In the genomic region with DNA sequence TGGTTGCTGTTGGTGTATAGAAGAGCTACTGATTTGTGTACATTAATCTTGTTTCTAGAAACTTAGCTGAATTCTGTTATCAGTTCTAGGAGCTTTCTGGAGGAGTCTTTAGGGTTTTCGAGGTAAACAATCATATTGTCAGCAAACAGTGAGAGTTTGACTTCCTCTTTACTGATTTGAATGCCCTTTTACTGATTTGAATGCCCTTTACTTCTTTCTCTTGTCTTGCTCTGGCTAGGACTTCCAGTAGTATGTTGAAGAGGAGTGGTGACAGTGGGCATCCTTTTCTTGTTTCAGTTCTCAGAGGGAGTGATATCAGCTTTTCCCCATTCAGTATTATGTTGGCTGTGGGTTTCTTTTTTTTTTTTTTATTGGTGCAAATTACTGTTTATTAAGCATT, we compare ENCODE assay signal across 4 cellular contexts. TPM values are rescaled to one million over a fixed set of nuclear protein-coding genes. Genes with fewer than 3 reads are reported as not detected.
A peak's percentile ranks its signal among the peaks of the same experiment; 100 is the strongest.
DNase-seq lines count a peak whose midpoint lies in the region; ATAC-seq, FAIRE-seq and TF ChIP-seq lines count a peak whose summit lies in the region.
"Not testable (repeated sequence)": the region's sequence is repeated elsewhere in the genome, so short reads cannot be mapped to it uniquely, and the experiment has no call there.

No MANE protein-coding gene starts in this region.

- H3K4me3 Mint-ChIP-seq in stimulated activated memory B cell treated with anti-CD40 and anti-IgM and Interleukin-4, amounts not matched to agents 10 μg/mL and 1 μg/mL and 100 μg/mL, for 72 hours; stimulated activated naive B cell treated with anti-CD40 and anti-IgM and Interleukin-4, amounts not matched to agents 10 μg/mL and 1 μg/mL and 100 μg/mL, for 72 hours: not testable (repeated sequence)

- not testable (repeated sequence) for H3K27ac Mint-ChIP-seq in stimulated activated memory B cell treated with anti-CD40 and anti-IgM and Interleukin-4, amounts not matched to agents 10 μg/mL and 1 μg/mL and 100 μg/mL, for 72 hours
- H3K27ac Mint-ChIP-seq in stimulated activated naive B cell treated with anti-CD40 and anti-IgM and Interleukin-4, amounts not matched to agents 10 μg/mL and 1 μg/mL and 100 μg/mL, for 72 hours = peak overlapping the region; percentile 32

- ATAC-seq in stimulated activated memory B cell treated with anti-CD40 and anti-IgM and Interleukin-4, amounts not matched to agents 10 μg/mL and 1 μg/mL and 100 μg/mL, for 72 hours = peak; percentile 64
- ATAC-seq in stimulated activated naive B cell treated with anti-CD40 and anti-IgM and Interleukin-4, amounts not matched to agents 10 μg/mL and 1 μg/mL and 100 μg/mL, for 72 hours (replicated peaks) = peak; percentile 46 to 68

- DNase-seq in CD1c-positive myeloid dendritic cell (ENCODE audit: extremely low spot score) = peak; percentile 12
- not testable (repeated sequence) for DNase-seq in GM12891 (ENCODE audit: insufficient read length, low spot score); stimulated activated naive B cell treated with anti-CD40 and anti-IgM and Interleukin-4, amounts not matched to agents 10 μg/mL and 1 μg/mL and 100 μg/mL, for 72 hours

- H3K9me3 Mint-ChIP-seq in stimulated activated memory B cell treated with anti-CD40 and anti-IgM and Interleukin-4, amounts not matched to agents 10 μg/mL and 1 μg/mL and 100 μg/mL, for 72 hours; stimulated activated naive B cell treated with anti-CD40 and anti-IgM and Interleukin-4, amounts not matched to agents 10 μg/mL and 1 μg/mL and 100 μg/mL, for 72 hours: not testable (repeated sequence)

- H3K4me1 Mint-ChIP-seq in stimulated activated memory B cell treated with anti-CD40 and anti-IgM and Interleukin-4, amounts not matched to agents 10 μg/mL and 1 μg/mL and 100 μg/mL, for 72 hours = not testable (repeated sequence)
- H3K4me1 Mint-ChIP-seq in stimulated activated naive B cell treated with anti-CD40 and anti-IgM and Interleukin-4, amounts not matched to agents 10 μg/mL and 1 μg/mL and 100 μg/mL, for 72 hours = peaks cover 6 to 12% of the 10 kb centered on the region in 2 donors

- H3K27me3 Mint-ChIP-seq in stimulated activated memory B cell treated with anti-CD40 and anti-IgM and Interleukin-4, amounts not matched to agents 10 μg/mL and 1 μg/mL and 100 μg/mL, for 72 hours; stimulated activated naive B cell treated with anti-CD40 and anti-IgM and Interleukin-4, amounts not matched to agents 10 μg/mL and 1 μg/mL and 100 μg/mL, for 72 hours: not testable (repeated sequence)

- H3K36me3 Mint-ChIP-seq in stimulated activated memory B cell treated with anti-CD40 and anti-IgM and Interleukin-4, amounts not matched to agents 10 μg/mL and 1 μg/mL and 100 μg/mL, for 72 hours = peaks cover 11% of the 10 kb centered on the region
- H3K36me3 Mint-ChIP-seq in stimulated activated naive B cell treated with anti-CD40 and anti-IgM and Interleukin-4, amounts not matched to agents 10 μg/mL and 1 μg/mL and 100 μg/mL, for 72 hours = not testable (repeated sequence)

- TF ChIP-seq POLR2A in GM12891 (IDR thresholded peaks at IDR 0.05; ENCODE audit: low read depth, low read length) = not testable (repeated sequence)

- FAIRE-seq in GM12891 (lab: Jason Lieb, UNC) = not testable (repeated sequence)

TF ChIP-seq in GM12891, 5 proteins besides CTCF, POLR2A, EP300 and RAD21:
- TF ChIP-seq SPI1 (IDR thresholded peaks at IDR 0.05; ENCODE audit: low read depth, low read length) = 0 out of 2 replicates have a peak, but pooled peaks have one; percentile 32
TF ChIP-seq in GM12891: peak in this region for 1; not testable (repeated sequence) for 4.

RNA-seq across cellular contexts. Expression of gene WIPI1, which starts 49.6 kb away (rescaled TPM):
- 12.2 TPM for polyA plus RNA-seq in GM12891 (2012; ENCODE audit: low read depth, missing spikeins)
